Comparison of ENCODE assay signal across 8 cellular contexts in genomic region chr11:78798567-78799170, GRCh38.
DNase-seq lines count a peak whose midpoint lies in the region; ATAC-seq and TF ChIP-seq lines count a peak whose summit lies in the region.

No MANE protein-coding gene starts in this region.

- POLR2A ChIA-PET in CD4-positive, alpha-beta T cell (lab: Charles Lee), result no interaction called here

- H3K9me3 Mint-ChIP-seq in CD4-positive, alpha-beta T cell, result no peaks in the 10 kb centered on the region

- no peak for DNase-seq in CD4-positive, alpha-beta T cell
- DNase-seq in GM19238 (ENCODE audit: insufficient read length, low spot score) (peak; percentile 47), NCI-H748 treated with DMSO at 0.1 percent for 48 hours (lab: John Stamatoyannopoulos, UW) (peak; percentile 28), heart left ventricle (peak; percentile 73 to 81 (median 76)), sciatic nerve (ENCODE audit: low spot score) (peak; percentile 82)
- peak; percentile 14 for DNase-seq in activated naive CD4-positive, alpha-beta T cell treated with anti-CD3 and anti-CD28 coated beads, Interleukin-2, amount 50 U/mL, for 16 hours

- no peaks in the 10 kb centered on the region for H3K36me3 Mint-ChIP-seq in CD4-positive, alpha-beta T cell (ENCODE audit: low read depth)

- no peak overlapping the region for H3K4me3 Mint-ChIP-seq in CD4-positive, alpha-beta T cell

- no peaks in the 10 kb centered on the region for H3K9me3 ChIP-seq in CD4-positive, alpha-beta T cell (ENCODE audit: control insufficient read depth, low read length)
- H3K9me3 ChIP-seq in heart left ventricle, result no peaks in the 10 kb centered on the region

- intact Hi-C loops in CD4-positive, alpha-beta T cell (cut with DNase I, micrococcal nuclease), result no loop called here
- intact Hi-C loops in heart left ventricle (cut with DNase I) (loop anchor here in 3 of 10 donors (2.0 to 10.0 kb wide), 4 partner anchors 154 to 166 kb away; no protein-coding TSS in a partner anchor), sciatic nerve (cut with DNase I) (no loop called here)

- TF ChIP-seq POLR2A in heart left ventricle (IDR thresholded peaks at IDR 0.05), result no peak

- no peak overlapping the region for H3K27ac Mint-ChIP-seq in CD4-positive, alpha-beta T cell

- ATAC-seq in CD4-positive, alpha-beta T cell (ENCODE audit: poor library complexity), result no peak
- ATAC-seq in HG03159 (IDR thresholded peaks at IDR 0.05; ENCODE audit: unreplicated experiment) (peak; percentile 97), heart left ventricle (peak; percentile 79 to 92 (median 86)), sciatic nerve (peak; percentile 77), HG03457 (IDR thresholded peaks at IDR 0.05; ENCODE audit: unreplicated experiment) (no peak)

- H3K27me3 Mint-ChIP-seq in CD4-positive, alpha-beta T cell, result peaks cover 14% of the 10 kb centered on the region

- CTCF ChIA-PET in CD4-positive, alpha-beta T cell (lab: Charles Lee), result interaction anchor here (0.6 kb wide), 1 partner anchor 58 kb away, joined by 3 read pairs; no protein-coding TSS in a partner anchor

- no peaks in the 10 kb centered on the region for H3K27me3 ChIP-seq in CD4-positive, alpha-beta T cell (ENCODE audit: control insufficient read depth, insufficient read depth, low read length)
- no peaks in the 10 kb centered on the region for H3K27me3 ChIP-seq in heart left ventricle

- TF ChIP-seq CTCF in CD4-positive, alpha-beta T cell (IDR thresholded peaks at IDR 0.05), result peak; percentile 19
- peak; percentile 75 to 93 (median 84) for TF ChIP-seq CTCF in heart left ventricle (IDR thresholded peaks at IDR 0.05)

- peaks cover 0 to 49% (median 22%) of the 10 kb centered on the region in 12 donors for H3K4me1 ChIP-seq in heart left ventricle

- H3K36me3 ChIP-seq in heart left ventricle, result no peaks in the 10 kb centered on the region

- H3K4me3 ChIP-seq in heart left ventricle, result no peak overlapping the region

- H3K27ac ChIP-seq in CD4-positive, alpha-beta T cell (ENCODE audit: low read depth, low read length), result no peak overlapping the region
- peak overlapping the region in 2 of 12 donors; percentile 7 to 74 for H3K27ac ChIP-seq in heart left ventricle

- H3K4me1 Mint-ChIP-seq in CD4-positive, alpha-beta T cell (ENCODE audit: low read depth), result no peaks in the 10 kb centered on the region

- WGBS in heart left ventricle, 4 donors, result 48 to 55% (median 51%) methylated on average over 9 of the region's 9 CpGs

Comparison
In these comparisons a context has a peak if more than half of its experiments do, and no peak if none do; other contexts are left out.
1. ATAC-seq: peak in HG03159 (single experiment), heart left ventricle (4 of 4) and sciatic nerve (single experiment); none in CD4-positive, alpha-beta T cell (single experiment) and HG03457 (single experiment).
2. DNase-seq: peak in GM19238 (single experiment), NCI-H748 treated with DMSO at 0.1 percent for 48 hours (single experiment), activated naive CD4-positive, alpha-beta T cell treated with anti-CD3 and anti-CD28 coated beads, Interleukin-2, amount 50 U/mL, for 16 hours (single experiment), heart left ventricle (5 of 5) and sciatic nerve (single experiment); none in CD4-positive, alpha-beta T cell (0 of 10).